ENCODE assay signal across 15 cellular contexts in genomic region chr3:12991861-12992281, GRCh38.
DNase-seq lines count a peak whose midpoint lies in the region; ATAC-seq and TF ChIP-seq lines count a peak whose summit lies in the region.
"Had no signal": no experiment of that assay in that cellular context is flagged by ENCODE, and none has a peak within 500 bp of the region (broad histone marks: within the 10 kb centered on the region; RNA-seq: fewer than 3 reads in every experiment).

No MANE protein-coding gene starts in this region.

- no peaks in the 10 kb centered on the region for H3K9me3 ChIP-seq in upper lobe of right lung
- H3K9me3 ChIP-seq: esophagus squamous epithelium, suprapubic skin had no signal

- H3K27ac ChIP-seq in upper lobe of right lung = no peak overlapping the region
- H3K27ac ChIP-seq: suprapubic skin had no signal

- TF ChIP-seq CTCF in chondrocyte (IDR thresholded peaks at IDR 0.05) = no peak
- no peak for TF ChIP-seq CTCF in upper lobe of right lung (IDR thresholded peaks at IDR 0.05)

- H3K4me1 ChIP-seq in upper lobe of right lung = peaks cover 23% of the 10 kb centered on the region

- H3K27ac Mint-ChIP-seq in activated naive CD4-positive, alpha-beta T cell treated with anti-CD3 and anti-CD28 coated beads, Interleukin-2, amount 10 ng/mL, durations not matched to agents 7 days and 5 days = peak overlapping the region; percentile 37
- H3K27ac Mint-ChIP-seq in chondrocyte (ENCODE audit: unreplicated experiment) = peak overlapping the region; percentile 69
- peak overlapping the region in 3 of 10 donors; percentile 13 to 58 (median 14) for H3K27ac Mint-ChIP-seq in naive thymus-derived CD8-positive, alpha-beta T cell
- H3K27ac Mint-ChIP-seq: activated CD8-positive, alpha-beta T cell treated with anti-CD3 and anti-CD28 coated beads for 36 hours; GM23338 had no signal

- no peak overlapping the region for H3K4me3 Mint-ChIP-seq in activated naive CD4-positive, alpha-beta T cell treated with anti-CD3 and anti-CD28 coated beads, Interleukin-2, amount 10 ng/mL, durations not matched to agents 7 days and 5 days
- H3K4me3 Mint-ChIP-seq in chondrocyte (ENCODE audit: unreplicated experiment) = no peak overlapping the region
- H3K4me3 Mint-ChIP-seq in naive thymus-derived CD8-positive, alpha-beta T cell = peak overlapping the region in 7 of 10 donors; percentile 33 to 71 (median 58)
- H3K4me3 Mint-ChIP-seq in activated T-cell treated with anti-CD3 and anti-CD28 coated beads, Interleukin-2, amount 50 U/mL, for 4 hours = no peak overlapping the region

- CTCF ChIA-PET in activated naive CD4-positive, alpha-beta T cell treated with anti-CD3 and anti-CD28 coated beads, Interleukin-2, amount 10 ng/mL, durations not matched to agents 7 days and 5 days (lab: Charles Lee) = no interaction called here

- DNase-seq in activated naive CD4-positive, alpha-beta T cell treated with anti-CD3 and anti-CD28 coated beads, Interleukin-2, amount 10 ng/mL, durations not matched to agents 7 days and 5 days = no peak
- DNase-seq in activated naive CD4-positive, alpha-beta T cell treated with Interleukin-2 at 50 U/mL for 16 hours = no peak
- DNase-seq in chondrocyte (ENCODE audit: low spot score) (no peak), upper lobe of right lung (no peak), LoVo (ENCODE audit: low spot score) (no peak), T1000 (lab: John Stamatoyannopoulos, UW) (no peak)
- DNase-seq in naive thymus-derived CD8-positive, alpha-beta T cell = no peak
- DNase-seq in activated T-cell treated with anti-CD3 and anti-CD28 coated beads, Interleukin-2, amount 50 U/mL, for 4 hours = no peak
- DNase-seq: activated CD8-positive, alpha-beta T cell treated with anti-CD3 and anti-CD28 coated beads for 36 hours; esophagus squamous epithelium; hippocampal formation; NCI-H2029 treated with DMSO at 0.1 percent for 48 hours; NCI-H524 treated with DMSO at 0.1 percent for 48 hours had no signal

- no peak for ATAC-seq in naive thymus-derived CD8-positive, alpha-beta T cell
- peak; percentile 33 for ATAC-seq in upper lobe of right lung
- no peak for ATAC-seq in activated T-cell treated with anti-CD3 and anti-CD28 coated beads, Interleukin-2, amount 50 U/mL, for 4 hours
- ATAC-seq: activated CD8-positive, alpha-beta T cell treated with anti-CD3 and anti-CD28 coated beads for 36 hours; GM23338 had no signal

- intact Hi-C loops in upper lobe of right lung (cut with DNase I) = no loop called here

- POLR2A ChIA-PET in naive thymus-derived CD8-positive, alpha-beta T cell (lab: Charles Lee) = interaction anchor here (1.0 to 1.1 kb wide), 2 partner anchors 10 to 12 kb away, joined by 4 read pairs; no protein-coding TSS in a partner anchor

- H3K9me3 Mint-ChIP-seq in activated naive CD4-positive, alpha-beta T cell treated with anti-CD3 and anti-CD28 coated beads, Interleukin-2, amount 10 ng/mL, durations not matched to agents 7 days and 5 days = no peaks in the 10 kb centered on the region
- peaks cover 6% of the 10 kb centered on the region for H3K9me3 Mint-ChIP-seq in chondrocyte (ENCODE audit: low read depth)
- no peaks in the 10 kb centered on the region for H3K9me3 Mint-ChIP-seq in naive thymus-derived CD8-positive, alpha-beta T cell
- no peaks in the 10 kb centered on the region for H3K9me3 Mint-ChIP-seq in activated T-cell treated with anti-CD3 and anti-CD28 coated beads, Interleukin-2, amount 50 U/mL, for 4 hours
- H3K9me3 Mint-ChIP-seq: activated CD8-positive, alpha-beta T cell treated with anti-CD3 and anti-CD28 coated beads for 36 hours had no signal

- peaks cover 20% of the 10 kb centered on the region for H3K36me3 Mint-ChIP-seq in activated naive CD4-positive, alpha-beta T cell treated with anti-CD3 and anti-CD28 coated beads, Interleukin-2, amount 10 ng/mL, durations not matched to agents 7 days and 5 days
- no peaks in the 10 kb centered on the region for H3K36me3 Mint-ChIP-seq in chondrocyte (ENCODE audit: low read depth)
- H3K36me3 Mint-ChIP-seq in naive thymus-derived CD8-positive, alpha-beta T cell = peaks cover 0 to 21% (median 0%) of the 10 kb centered on the region in 3 donors
- peaks cover 7% of the 10 kb centered on the region for H3K36me3 Mint-ChIP-seq in activated T-cell treated with anti-CD3 and anti-CD28 coated beads, Interleukin-2, amount 50 U/mL, for 4 hours (ENCODE audit: insufficient read depth)

- peaks cover 22% of the 10 kb centered on the region for H3K27me3 Mint-ChIP-seq in activated naive CD4-positive, alpha-beta T cell treated with anti-CD3 and anti-CD28 coated beads, Interleukin-2, amount 10 ng/mL, durations not matched to agents 7 days and 5 days
- no peaks in the 10 kb centered on the region for H3K27me3 Mint-ChIP-seq in chondrocyte (ENCODE audit: low read depth)
- H3K27me3 Mint-ChIP-seq in naive thymus-derived CD8-positive, alpha-beta T cell = no peaks in the 10 kb centered on the region
- H3K27me3 Mint-ChIP-seq in activated T-cell treated with anti-CD3 and anti-CD28 coated beads, Interleukin-2, amount 50 U/mL, for 4 hours (ENCODE audit: low read depth) = no peaks in the 10 kb centered on the region
- H3K27me3 Mint-ChIP-seq: activated CD8-positive, alpha-beta T cell treated with anti-CD3 and anti-CD28 coated beads for 36 hours had no signal

- H3K4me1 Mint-ChIP-seq in activated naive CD4-positive, alpha-beta T cell treated with anti-CD3 and anti-CD28 coated beads, Interleukin-2, amount 10 ng/mL, durations not matched to agents 7 days and 5 days = peaks cover 42% of the 10 kb centered on the region
- H3K4me1 Mint-ChIP-seq in chondrocyte (ENCODE audit: low read depth) = peaks cover 27% of the 10 kb centered on the region
- H3K4me1 Mint-ChIP-seq in naive thymus-derived CD8-positive, alpha-beta T cell = peaks cover 31 to 77% (median 63%) of the 10 kb centered on the region in 4 donors
- peaks cover 58% of the 10 kb centered on the region for H3K4me1 Mint-ChIP-seq in activated T-cell treated with anti-CD3 and anti-CD28 coated beads, Interleukin-2, amount 50 U/mL, for 4 hours (ENCODE audit: low read depth)

- H3K36me3 ChIP-seq in upper lobe of right lung = no peaks in the 10 kb centered on the region
- H3K36me3 ChIP-seq: esophagus squamous epithelium, suprapubic skin had no signal

- no peak overlapping the region for H3K4me3 ChIP-seq in upper lobe of right lung
- H3K4me3 ChIP-seq: esophagus squamous epithelium, suprapubic skin had no signal

- H3K27me3 ChIP-seq in upper lobe of right lung = no peaks in the 10 kb centered on the region
- H3K27me3 ChIP-seq: suprapubic skin had no signal

Comparison
In these comparisons a context has a peak if more than half of its experiments do, and no peak if none do; other contexts are left out.
1. H3K4me3 Mint-ChIP-seq: peak in naive thymus-derived CD8-positive, alpha-beta T cell (7 of 10); none in activated naive CD4-positive, alpha-beta T cell treated with anti-CD3 and anti-CD28 coated beads, Interleukin-2, amount 10 ng/mL, durations not matched to agents 7 days and 5 days (single experiment), chondrocyte (single experiment) and activated T-cell treated with anti-CD3 and anti-CD28 coated beads, Interleukin-2, amount 50 U/mL, for 4 hours (single experiment).